28 cellular contexts compared by ENCODE assay signal in genomic region chr15:97420116-97420515, GRCh38.
"Had no signal": no experiment of that assay in that cellular context is flagged by ENCODE, and none has a peak within 500 bp of the region (broad histone marks: within the 10 kb centered on the region; RNA-seq: fewer than 3 reads in every experiment).

No MANE protein-coding gene starts in this region.

- H3K27ac ChIP-seq: neutrophil, pancreas, psoas muscle, right lobe of liver, sigmoid colon, stomach, suprapubic skin, testis, tibial artery, transverse colon, vagina had no signal

- H3K36me3 Mint-ChIP-seq: naive thymus-derived CD8-positive, alpha-beta T cell; stimulated activated effector memory CD8-positive, alpha-beta T cell treated with anti-CD3 and anti-CD28 coated beads, Interleukin-12 subunit alpha, Interleukin-12 subunit beta, amount 100 ng/mL, for 72 hours; stimulated activated naive B cell treated with anti-CD40 and anti-IgM and Interleukin-4, amounts not matched to agents 10 μg/mL and 1 μg/mL and 100 μg/mL, for 72 hours; type B pancreatic cell had no signal

- ATAC-seq: naive thymus-derived CD8-positive, alpha-beta T cell; natural killer cell treated with Interleukin-12 subunit alpha and Interleukin-12 subunit beta and Interleukin-15 and Interleukin-18, amount 100 ng/mL, for 72 hours; pancreas; psoas muscle; right cardiac atrium; right lobe of liver; stimulated activated effector memory CD8-positive, alpha-beta T cell treated with anti-CD3 and anti-CD28 coated beads, Interleukin-12 subunit alpha, Interleukin-12 subunit beta, amount 100 ng/mL, for 72 hours; stimulated activated naive B cell treated with anti-CD40 and anti-IgM and Interleukin-4, amounts not matched to agents 10 μg/mL and 1 μg/mL and 100 μg/mL, for 72 hours had no signal

- H3K4me1 ChIP-seq: pancreas, psoas muscle, right lobe of liver, sigmoid colon, stomach, suprapubic skin, testis, tibial artery, transverse colon, vagina had no signal

- H3K27ac Mint-ChIP-seq: naive thymus-derived CD8-positive, alpha-beta T cell; natural killer cell treated with Interleukin-12 subunit alpha and Interleukin-12 subunit beta and Interleukin-15 and Interleukin-18, amount 100 ng/mL, for 72 hours; nephron progenitor cell; progenitor cell of endocrine pancreas; stimulated activated effector memory CD8-positive, alpha-beta T cell treated with anti-CD3 and anti-CD28 coated beads, Interleukin-12 subunit alpha, Interleukin-12 subunit beta, amount 100 ng/mL, for 72 hours; stimulated activated naive B cell treated with anti-CD40 and anti-IgM and Interleukin-4, amounts not matched to agents 10 μg/mL and 1 μg/mL and 100 μg/mL, for 72 hours; stimulated activated naive CD8-positive, alpha-beta T cell treated with anti-CD3 and anti-CD28 coated beads, Interleukin-15, Interleukin-2, amounts not matched to agents 100 ng/mL and 50 ng/mL, for 24 hours; type B pancreatic cell had no signal

- H3K4me3 Mint-ChIP-seq: naive thymus-derived CD8-positive, alpha-beta T cell; natural killer cell treated with Interleukin-12 subunit alpha and Interleukin-12 subunit beta and Interleukin-15 and Interleukin-18, amount 100 ng/mL, for 72 hours; nephron progenitor cell; stimulated activated effector memory CD8-positive, alpha-beta T cell treated with anti-CD3 and anti-CD28 coated beads, Interleukin-12 subunit alpha, Interleukin-12 subunit beta, amount 100 ng/mL, for 72 hours; stimulated activated naive B cell treated with anti-CD40 and anti-IgM and Interleukin-4, amounts not matched to agents 10 μg/mL and 1 μg/mL and 100 μg/mL, for 72 hours; stimulated activated naive CD8-positive, alpha-beta T cell treated with anti-CD3 and anti-CD28 coated beads, Interleukin-15, Interleukin-2, amounts not matched to agents 100 ng/mL and 50 ng/mL, for 24 hours; type B pancreatic cell had no signal

- H3K27me3 ChIP-seq: neutrophil, right lobe of liver, sigmoid colon, stomach, suprapubic skin, testis, tibial artery, transverse colon, vagina had no signal

- H3K9me3 ChIP-seq: neutrophil, pancreas, psoas muscle, right lobe of liver, sigmoid colon, stomach, suprapubic skin, testis, tibial artery, transverse colon, vagina had no signal

- H3K36me3 ChIP-seq: neutrophil, pancreas, right lobe of liver, sigmoid colon, stomach, suprapubic skin, tibial artery, transverse colon, vagina had no signal

- DNase-seq: naive thymus-derived CD8-positive, alpha-beta T cell; nephron progenitor cell; nucleus accumbens; pancreas; posterior cingulate gyrus; psoas muscle; right cardiac atrium; right lobe of liver; sigmoid colon; small intestine; stimulated activated CD4-positive, alpha-beta T cell treated with anti-CD3 and anti-CD28 coated beads, Interleukin-15, amount 100 ng/mL, for 24 hours; stimulated activated CD4-positive, alpha-beta T cell treated with anti-CD3 and anti-CD28 coated beads, Interleukin-2, amount 100 ng/mL, for 24 hours; stimulated activated CD4-positive, alpha-beta T cell treated with anti-CD3 and anti-CD28 coated beads, Interleukin-2, amount 100 ng/mL, for 48 hours; stimulated activated CD4-positive, alpha-beta T cell treated with anti-CD3 and anti-CD28 coated beads, Interleukin-4, amount 100 ng/mL, for 24 hours; stimulated activated naive B cell treated with anti-CD40 and anti-IgM and Interleukin-4, amounts not matched to agents 10 μg/mL and 1 μg/mL and 100 μg/mL, for 72 hours; stimulated activated naive CD4-positive, alpha-beta T cell treated with Interleukin-2 at 50 U/mL for 16 hours; stomach; testis; tibial artery; transverse colon had no signal

- H3K4me1 Mint-ChIP-seq: naive thymus-derived CD8-positive, alpha-beta T cell; stimulated activated effector memory CD8-positive, alpha-beta T cell treated with anti-CD3 and anti-CD28 coated beads, Interleukin-12 subunit alpha, Interleukin-12 subunit beta, amount 100 ng/mL, for 72 hours; stimulated activated naive B cell treated with anti-CD40 and anti-IgM and Interleukin-4, amounts not matched to agents 10 μg/mL and 1 μg/mL and 100 μg/mL, for 72 hours had no signal

- H3K4me3 ChIP-seq: pancreas, psoas muscle, right lobe of liver, sigmoid colon, stomach, suprapubic skin, testis, tibial artery, transverse colon, vagina had no signal

- H3K27me3 Mint-ChIP-seq: natural killer cell treated with Interleukin-12 subunit alpha and Interleukin-12 subunit beta and Interleukin-15 and Interleukin-18, amount 100 ng/mL, for 72 hours; progenitor cell of endocrine pancreas; stimulated activated naive B cell treated with anti-CD40 and anti-IgM and Interleukin-4, amounts not matched to agents 10 μg/mL and 1 μg/mL and 100 μg/mL, for 72 hours; stimulated activated naive CD8-positive, alpha-beta T cell treated with anti-CD3 and anti-CD28 coated beads, Interleukin-15, Interleukin-2, amounts not matched to agents 100 ng/mL and 50 ng/mL, for 24 hours; type B pancreatic cell had no signal
